ENCODE assay signal across 25 cellular contexts in genomic region chr9:124767830-124768229, GRCh38. TPM values are rescaled to one million over a fixed set of nuclear protein-coding genes. Genes with fewer than 3 reads are reported as not detected.
DNase-seq lines count a peak whose midpoint lies in the region; ATAC-seq, FAIRE-seq and TF ChIP-seq lines count a peak whose summit lies in the region.
"Had no signal": no experiment of that assay in that cellular context is flagged by ENCODE, and none has a peak within 500 bp of the region (broad histone marks: within the 10 kb centered on the region; RNA-seq: fewer than 3 reads in every experiment).

No MANE protein-coding gene starts in this region.

- no peak for TF ChIP-seq RAD21 in A549 (conservative IDR thresholded peaks at IDR 0.05 in 1 of 2, IDR thresholded peaks at IDR 0.05 in 1 of 2)

- CTCF ChIA-PET in A549 (lab: Yijun Ruan, JAX): interaction anchor here (1.0 to 37.7 kb wide), 9 partner anchors 10 to 149 kb away, joined by 3 to 2512 read pairs (median 34); partner anchors contain the start of genes ARPC5L, OLFML2A, RPL35 and WDR38

- 94% methylated on average over 2 of the region's 2 CpGs for WGBS in A549 (ENCODE audit: missing lambda C conversion rate)
- WGBS in HUES64: 29% methylated on average over 2 of the region's 2 CpGs

- H3K36me3 ChIP-seq in HUES64 (ENCODE audit: insufficient read depth, low read length): no peaks in the 10 kb centered on the region
- H3K36me3 ChIP-seq in SK-N-MC (ENCODE audit: insufficient read depth, low read length): no peaks in the 10 kb centered on the region
- no peaks in the 10 kb centered on the region for H3K36me3 ChIP-seq in iPS-18a (ENCODE audit: control insufficient read depth, low read depth, low read length)
- H3K36me3 ChIP-seq: brain microvascular endothelial cell, left ventricle myocardium inferior had no signal

- ATAC-seq in A549 (no peak), GM21367 (IDR thresholded peaks at IDR 0.05; ENCODE audit: unreplicated experiment) (no peak)
- ATAC-seq: activated naive CD8-positive, alpha-beta T cell treated with anti-CD3 and anti-CD28 coated beads, Interleukin-2, amount 50 U/mL, for 24 hours; stimulated activated naive CD8-positive, alpha-beta T cell treated with anti-CD3 and anti-CD28 coated beads, Interleukin-15, amount 100 ng/mL, for 72 hours had no signal

- POLR2A ChIA-PET in A549 (lab: Yijun Ruan, JAX): interaction anchor here (1.3 kb wide), 1 partner anchor 109 kb away, joined by 3 read pairs; no protein-coding TSS in a partner anchor

- TF ChIP-seq POLR2A in A549 (IDR thresholded peaks at IDR 0.05; ENCODE audit: low read length): no peak
- TF ChIP-seq POLR2A in GM12892 (IDR thresholded peaks at IDR 0.05; ENCODE audit: low read depth, low read length): no peak

- no peak overlapping the region for H3K9ac ChIP-seq in HUES64 (ENCODE audit: low read depth, low read length)
- H3K9ac ChIP-seq in SK-N-MC (ENCODE audit: insufficient read length): no peak overlapping the region
- peak overlapping the region; percentile 91 for H3K9ac ChIP-seq in iPS-18a (ENCODE audit: low read length)

- H3K27me3 ChIP-seq in HUES64 (ENCODE audit: insufficient read depth, low read length) (peaks cover 28% of the 10 kb centered on the region), iPS-18a (ENCODE audit: control insufficient read depth, insufficient read depth, low read length) (peaks cover 20% of the 10 kb centered on the region)

- no peak for DNase-seq in A549 (ENCODE audit: low read depth in 1 of 2, low spot score in 1 of 2)
- DNase-seq in SK-N-MC (ENCODE audit: low read depth, low spot score): no peak
- DNase-seq in hepatic stellate cell (ENCODE audit: low spot score): no peak
- DNase-seq in GM12892 (ENCODE audit: insufficient read length): no peak
- no peak for DNase-seq in urothelium cell line (ENCODE audit: low spot score)
- DNase-seq: activated CD4-positive, alpha-beta T cell treated with anti-CD3 and anti-CD28 coated beads, Interleukin-2, amount 10 ng/mL, durations not matched to agents 7 days and 5 days; activated naive CD8-positive, alpha-beta T cell treated with anti-CD3 and anti-CD28 coated beads, Interleukin-2, amount 50 U/mL, for 24 hours; activated T-cell treated with anti-CD3 and anti-CD28 coated beads, Interleukin-2, amount 50 U/mL, for 48 hours; AML-193; brain microvascular endothelial cell; CD4-positive, alpha-beta memory T cell; dorsolateral prefrontal cortex; GOT3; islet precursor cell; left ventricle myocardium inferior; mesendoderm; NCI-H1105; NCI-H2029 treated with DMSO at 0.1 percent for 48 hours; NCI-H226; nucleus accumbens; stimulated activated CD8-positive, alpha-beta memory T cell treated with anti-CD3 and anti-CD28 coated beads, Interleukin-4, amount 100 ng/mL, for 48 hours; stimulated activated naive CD8-positive, alpha-beta T cell treated with anti-CD3 and anti-CD28 coated beads, Interleukin-15, amount 100 ng/mL, for 72 hours had no signal

- H3K9me3 ChIP-seq in A549 (no peaks in the 10 kb centered on the region), HUES64 (ENCODE audit: insufficient read depth, low read depth, low read length) (no peaks in the 10 kb centered on the region), SK-N-MC (ENCODE audit: low read depth, low read length) (no peaks in the 10 kb centered on the region), iPS-18a (ENCODE audit: control insufficient read depth, low read depth, low read length) (no peaks in the 10 kb centered on the region)
- H3K9me3 ChIP-seq: left ventricle myocardium inferior had no signal

- no peak for TF ChIP-seq EP300 in A549 (IDR thresholded peaks at IDR 0.05)

- TF ChIP-seq CTCF in A549 (IDR thresholded peaks at IDR 0.05): no peak

- H3K4me3 ChIP-seq in A549 (no peak overlapping the region), HUES64 (ENCODE audit: low read length) (peak overlapping the region; percentile 85; the same call in 1 of the 2 replicates), SK-N-MC (peak overlapping the region; percentile 87; the same call in 1 of the 2 replicates), iPS-18a (ENCODE audit: low read length) (peak overlapping the region; percentile 89)
- H3K4me3 ChIP-seq: dorsolateral prefrontal cortex, left ventricle myocardium inferior had no signal

- H3K4me1 ChIP-seq in A549 (peaks cover 25% of the 10 kb centered on the region; the same call in 2 of the 3 replicates), HUES64 (ENCODE audit: insufficient read depth, low read length) (peaks cover 58% of the 10 kb centered on the region), iPS-18a (ENCODE audit: control insufficient read depth, low read depth, low read length) (peaks cover 63% of the 10 kb centered on the region)

- H3K4me2 ChIP-seq in A549: no peak overlapping the region

- FAIRE-seq in A549 (lab: Jason Lieb, UNC) (no peak), GM12892 (lab: Jason Lieb, UNC) (no peak), urothelium cell line (lab: Jason Lieb, UNC) (no peak)

- H3K27ac ChIP-seq in A549 (no peak overlapping the region), HUES64 (ENCODE audit: low read depth, low read length) (no peak overlapping the region), SK-N-MC (no peak overlapping the region), iPS-18a (ENCODE audit: low read length) (no peak overlapping the region)
- H3K27ac ChIP-seq: brain microvascular endothelial cell, dorsolateral prefrontal cortex, left ventricle myocardium inferior had no signal

TF ChIP-seq in A549, 52 proteins besides CTCF, POLR2A, EP300 and RAD21:
- TF ChIP-seq HOXB13 (CRISPR knock-in tag; IDR thresholded peaks at IDR 0.05; ENCODE audit: low read depth) (no peak), SMC3 (IDR thresholded peaks at IDR 0.05) (no peak), NR3C1 (IDR thresholded peaks at IDR 0.05) (no peak), MAFK (IDR thresholded peaks at IDR 0.05; ENCODE audit: partially characterized antibody) (peak; percentile 17), CBX8 (IDR thresholded peaks at IDR 0.05) (no peak)

RNA-seq across cellular contexts. Expression of gene NR6A1, which starts 3.3 kb away (rescaled TPM):
- polyA plus RNA-seq in A549 (2011; rRNA removed) (3.3 and 4.1 TPM in 2 replicates), A549 (2017; fragmentation: RNase III; extraction: RNeasy Plus Mini Kit Qiagen cat#74134 plus additional on column Dnase treatment) (1.7 to 1.8 TPM (median 1.7 TPM) in 3 replicates)
- 1.1 and 1.3 TPM in 2 replicates for polyA plus RNA-seq in A549 (2012; cell fraction: cytosol; rRNA removed)
- 4.7 and 6.2 TPM in 2 replicates for polyA plus RNA-seq in A549 (2012; cell fraction: nucleus; rRNA removed)
- 9.3 and 15.1 TPM in 2 replicates for polyA minus RNA-seq in A549 (2011; rRNA and poly(A)+ RNA removed)
- 126 TPM for polyA plus RNA-seq in HUES64 (2013, experiment 1 of 2)
- polyA plus RNA-seq in HUES64 (2013, experiment 2 of 2): 126 TPM
- polyA plus RNA-seq in GM12892 (2012; ENCODE audit: missing spikeins): 4.1 TPM
- polyA plus RNA-seq: CD4-positive, alpha-beta memory T cell had no signal

RNA-seq across cellular contexts. Expression of gene OLFML2A, which starts 9.1 kb away (rescaled TPM):
- polyA plus RNA-seq in A549 (2011; rRNA removed) (8.2 and 11.8 TPM in 2 replicates), A549 (2017; fragmentation: RNase III; extraction: RNeasy Plus Mini Kit Qiagen cat#74134 plus additional on column Dnase treatment) (11.3 to 16.2 TPM (median 14.5 TPM) in 3 replicates)
- 6.8 and 12.1 TPM in 2 replicates for polyA plus RNA-seq in A549 (2012; cell fraction: cytosol; rRNA removed)
- 14.9 and 16.6 TPM in 2 replicates for polyA plus RNA-seq in A549 (2012; cell fraction: nucleus; rRNA removed)
- polyA minus RNA-seq in A549 (2011; rRNA and poly(A)+ RNA removed): 10.8 and 11.7 TPM in 2 replicates
- 4.2 TPM for polyA plus RNA-seq in HUES64 (2013, experiment 1 of 2)
- 5.8 TPM for polyA plus RNA-seq in HUES64 (2013, experiment 2 of 2)
- polyA plus RNA-seq in GM12892 (2012; ENCODE audit: missing spikeins): 1.6 TPM
- polyA plus RNA-seq: CD4-positive, alpha-beta memory T cell had no signal
